In genomic region chrX:264006-264405, GRCh38 we compare ENCODE assay signal across 8 cellular contexts. TPM values are rescaled to one million over a fixed set of nuclear protein-coding genes. Genes with fewer than 3 reads are reported as not detected.
DNase-seq lines count a peak whose midpoint lies in the region; ATAC-seq, FAIRE-seq and TF ChIP-seq lines count a peak whose summit lies in the region.
"Not testable (repeated sequence)": the region's sequence is repeated elsewhere in the genome, so short reads cannot be mapped to it uniquely, and the experiment has no call there.

No MANE protein-coding gene starts in this region.

- peak overlapping the region in 7 of 11 experiments; percentile 21 to 53 (median 44); a peak in 9 of 22 replicates for H3K4me2 ChIP-seq in BLaER1 treated with 17β-estradiol and CSF1 and Interleukin-3, amounts not matched to agents 10 nM and 100 nM
- H3K4me2 ChIP-seq in HepG2 (ENCODE audit: low read depth, low read length) = peak overlapping the region; percentile 15; the same call in 1 of the 2 replicates

- H3K4me1 ChIP-seq in BLaER1 treated with 17β-estradiol and CSF1 and Interleukin-3, amounts not matched to agents 10 nM and 100 nM = peaks cover 20 to 59% (median 50%) of the 10 kb centered on the region in 10 experiments
- H3K4me1 ChIP-seq in endodermal cell (ENCODE audit: control insufficient read depth, insufficient read depth, low read length); mucosa of descending colon (ENCODE audit: low read depth): not testable (repeated sequence)
- H3K4me1 ChIP-seq in HepG2 (ENCODE audit: insufficient read depth, low read length) = peaks cover 57% of the 10 kb centered on the region

- not testable (repeated sequence) for H3K9me3 Mint-ChIP-seq in activated CD8-positive, alpha-beta memory T cell treated with anti-CD3 and anti-CD28 coated beads, Interleukin-2, amount 10 ng/mL, durations not matched to agents 7 days and 5 days (ENCODE audit: low read depth); endodermal cell

- ATAC-seq in activated CD8-positive, alpha-beta memory T cell treated with anti-CD3 and anti-CD28 coated beads, Interleukin-2, amount 10 ng/mL, durations not matched to agents 7 days and 5 days; HepG2; mucosa of descending colon: not testable (repeated sequence)

- FAIRE-seq in HepG2 (lab: Jason Lieb, UNC) = not testable (repeated sequence)

- TF ChIP-seq RAD21 in HepG2 (CRISPR knock-in tag; IDR thresholded peaks at IDR 0.05) = not testable (repeated sequence)

- TF ChIP-seq EP300 in HepG2 (IDR thresholded peaks at IDR 0.05; ENCODE audit: low read depth in 2 of 2, low read length in 2 of 2); HepG2 (CRISPR knock-in tag; IDR thresholded peaks at IDR 0.05; ENCODE audit: borderline replicate concordance): not testable (repeated sequence)

- TF ChIP-seq POLR2A in HepG2 (IDR thresholded peaks at IDR 0.05; ENCODE audit: insufficient read depth in 1 of 2, low read depth in 2 of 2, low read length in 2 of 2) = not testable (repeated sequence)

- not testable (repeated sequence) for H2AFZ ChIP-seq in HepG2 (ENCODE audit: low read length)

- DNase-seq in RWPE1 (ENCODE audit: low spot score); HepG2 (ENCODE audit: low spot score): not testable (repeated sequence)
- DNase-seq in activated CD8-positive, alpha-beta memory T cell treated with anti-CD3 and anti-CD28 coated beads, Interleukin-2, amount 10 ng/mL, durations not matched to agents 7 days and 5 days = peak; percentile 26
- peak; percentile 41 for DNase-seq in endodermal cell
- peak in 2 of 3 donors; percentile 16 to 42 for DNase-seq in mucosa of descending colon
- DNase-seq in posterior vena cava (ENCODE audit: low spot score) = peak; percentile 66
- DNase-seq in ureter (ENCODE audit: low spot score) = peak; percentile 39

- H3K27ac ChIP-seq in BLaER1 treated with 17β-estradiol and CSF1 and Interleukin-3, amounts not matched to agents 10 nM and 100 nM = peak overlapping the region in 2 of 11 experiments; percentile 21 to 27; a peak in 3 of 22 replicates
- H3K27ac ChIP-seq in RWPE1 (peak overlapping the region; percentile 62), HepG2 (ENCODE audit: extremely low read length, insufficient read depth, low read length) (peak overlapping the region; percentile 26)
- not testable (repeated sequence) for H3K27ac ChIP-seq in endodermal cell (ENCODE audit: low read depth, low read length)

- H4K20me1 ChIP-seq in BLaER1 treated with 17β-estradiol and CSF1 and Interleukin-3, amounts not matched to agents 10 nM and 100 nM; HepG2 (ENCODE audit: insufficient read depth, low read length): not testable (repeated sequence)

- not testable (repeated sequence) for H3K27me3 Mint-ChIP-seq in activated CD8-positive, alpha-beta memory T cell treated with anti-CD3 and anti-CD28 coated beads, Interleukin-2, amount 10 ng/mL, durations not matched to agents 7 days and 5 days; endodermal cell (ENCODE audit: insufficient read depth)

- H3K4me3 Mint-ChIP-seq in activated CD8-positive, alpha-beta memory T cell treated with anti-CD3 and anti-CD28 coated beads, Interleukin-2, amount 10 ng/mL, durations not matched to agents 7 days and 5 days; endodermal cell: not testable (repeated sequence)

- not testable (repeated sequence) for H3K79me2 ChIP-seq in HepG2 (ENCODE audit: insufficient read depth, low read length)

- H3K4me1 Mint-ChIP-seq in activated CD8-positive, alpha-beta memory T cell treated with anti-CD3 and anti-CD28 coated beads, Interleukin-2, amount 10 ng/mL, durations not matched to agents 7 days and 5 days = not testable (repeated sequence)
- H3K4me1 Mint-ChIP-seq in endodermal cell = peaks cover 13% of the 10 kb centered on the region

- not testable (repeated sequence) for H3K27ac Mint-ChIP-seq in activated CD8-positive, alpha-beta memory T cell treated with anti-CD3 and anti-CD28 coated beads, Interleukin-2, amount 10 ng/mL, durations not matched to agents 7 days and 5 days; endodermal cell

- H3K27me3 ChIP-seq in BLaER1 treated with 17β-estradiol and CSF1 and Interleukin-3, amounts not matched to agents 10 nM and 100 nM; endodermal cell (ENCODE audit: control insufficient read depth, insufficient read depth, low read length, poor library complexity, severe bottlenecking); HepG2 (ENCODE audit: control insufficient read depth in 1 of 2, insufficient read depth in 2 of 2, low read length in 2 of 2): not testable (repeated sequence)

- WGBS in endodermal cell (ENCODE audit: insufficient coverage in 1 of 2, insufficient read length in 1 of 2), 2 experiments = 90 to 93% methylated on average over 13 to 16 of the region's 16 CpGs
- 67% methylated on average over 14 of the region's 16 CpGs for WGBS in HepG2 (ENCODE audit: low lambda C conversion rate)

- not testable (repeated sequence) for H3K4me3 ChIP-seq in BLaER1 treated with 17β-estradiol and CSF1 and Interleukin-3, amounts not matched to agents 10 nM and 100 nM; endodermal cell (ENCODE audit: low read length); HepG2 (replicated peaks in 1 of 3; ENCODE audit: insufficient read depth in 1 of 3, low read depth in 2 of 3, low read length in 3 of 3); mucosa of descending colon

- in situ Hi-C loops in HepG2 (cut with HindIII; ENCODE audit: extremely low pct_ligation_motif_present, low pct_unique_long_range_greater_than_20kb) = not testable (repeated sequence)

- intact Hi-C loops in HepG2 (cut with micrococcal nuclease; ENCODE audit: unreplicated experiment); mucosa of descending colon (cut with DNase I, micrococcal nuclease); posterior vena cava (cut with DNase I): not testable (repeated sequence)

- CTCF ChIA-PET in RWPE1 (lab: Yijun Ruan, JAX); activated CD8-positive, alpha-beta memory T cell treated with anti-CD3 and anti-CD28 coated beads, Interleukin-2, amount 10 ng/mL, durations not matched to agents 7 days and 5 days (lab: Charles Lee); HepG2 (lab: Yijun Ruan, JAX; ENCODE audit: low intra/inter-chr PET ratio, low total read pairs): not testable (repeated sequence)

- BruUV-seq in HepG2 (replicated peaks; lab: Mats Ljungman, UMichigan) = not testable (repeated sequence)

- POLR2A ChIA-PET in RWPE1 (lab: Yijun Ruan, JAX; ENCODE audit: low non-redundant PET); HepG2 (lab: Yijun Ruan, JAX): not testable (repeated sequence)

- TF ChIP-seq CTCF in RWPE1 (conservative IDR thresholded peaks at IDR 0.05; ENCODE audit: low read depth); endodermal cell (conservative IDR thresholded peaks at IDR 0.05); HepG2 (CRISPR knock-in tag; IDR thresholded peaks at IDR 0.05); mucosa of descending colon (IDR thresholded peaks at IDR 0.05): not testable (repeated sequence)

- H3K36me3 Mint-ChIP-seq in activated CD8-positive, alpha-beta memory T cell treated with anti-CD3 and anti-CD28 coated beads, Interleukin-2, amount 10 ng/mL, durations not matched to agents 7 days and 5 days; endodermal cell (ENCODE audit: low read depth): not testable (repeated sequence)

- H3K36me3 ChIP-seq in BLaER1 treated with 17β-estradiol and CSF1 and Interleukin-3, amounts not matched to agents 10 nM and 100 nM; endodermal cell (ENCODE audit: control insufficient read depth, insufficient read depth, low read length); HepG2 (replicated peaks in 1 of 2; ENCODE audit: control insufficient read depth in 1 of 2, insufficient read depth in 2 of 2, low read length in 2 of 2); mucosa of descending colon (ENCODE audit: low read depth): not testable (repeated sequence)

- not testable (repeated sequence) for H3K9me3 ChIP-seq in BLaER1 treated with 17β-estradiol and CSF1 and Interleukin-3, amounts not matched to agents 10 nM and 100 nM (replicated peaks in 1 of 11); endodermal cell (ENCODE audit: control insufficient read depth, low read length); HepG2 (ENCODE audit: low read length); mucosa of descending colon

- H3K9ac ChIP-seq in BLaER1 treated with 17β-estradiol and CSF1 and Interleukin-3, amounts not matched to agents 10 nM and 100 nM; endodermal cell (ENCODE audit: extremely low read depth, low read length, poor library complexity, severe bottlenecking): not testable (repeated sequence)
- H3K9ac ChIP-seq in HepG2 (ENCODE audit: insufficient read depth, low read depth, low read length) = 0 out of 2 replicates have a peak overlapping the region, but pooled peaks have one; percentile 1

RNA-seq across cellular contexts. Expression of gene PLCXD1, which starts 17.2 kb away (rescaled TPM):
- 10 to 100 TPM; 41.1 to 67.9 TPM for total RNA-seq in activated CD8-positive, alpha-beta memory T cell treated with anti-CD3 and anti-CD28 coated beads, Interleukin-2, amount 10 ng/mL, durations not matched to agents 7 days and 5 days
- total RNA-seq in endodermal cell = 10 to 100 TPM; 70.3 to 96.9 TPM
- 63.9 TPM for polyA plus RNA-seq in endodermal cell (2013, experiment 1 of 2)
- polyA plus RNA-seq in endodermal cell (2013, experiment 2 of 2) = 64.7 TPM
- 87.7 and 111 TPM in 2 replicates for total RNA-seq in HepG2 (2016; rRNA removed; fragmentation: Illumina TruSeq; extraction: Trizol)
- total RNA-seq in HepG2 (2016; cell fraction: cytosol; rRNA removed; fragmentation: Illumina TruSeq; extraction: Trizol; ENCODE audit: low read depth) = 14.7 and 15.6 TPM in 2 replicates
- 93.5 and 100 TPM in 2 replicates for total RNA-seq in HepG2 (2016; cell fraction: insoluble cytoplasmic fraction; rRNA removed; fragmentation: Illumina TruSeq; extraction: Trizol)
- 44.6 and 46.3 TPM in 2 replicates for total RNA-seq in HepG2 (2016; cell fraction: membrane; rRNA removed; fragmentation: Illumina TruSeq; extraction: Trizol)
- 61.7 and 72.3 TPM in 2 replicates for total RNA-seq in HepG2 (2016; cell fraction: nucleus; rRNA removed; fragmentation: Illumina TruSeq; extraction: Trizol)
- polyA plus RNA-seq in HepG2 (2011; rRNA removed) = 153 and 202 TPM in 2 replicates
- polyA plus RNA-seq in HepG2 (2011; cell fraction: cytosol; rRNA removed) = 97.5 and 98.8 TPM in 2 replicates
- 373 and 416 TPM in 2 replicates for polyA plus RNA-seq in HepG2 (2011; cell fraction: nucleus; rRNA removed)
- 118 and 196 TPM in 2 replicates for polyA plus RNA-seq in HepG2 (2012)
- 10.9 TPM in 2 replicates for polyA plus RNA-seq in HepG2 (2016; cell fraction: cytosol; fragmentation: Illumina TruSeq; extraction: Trizol; ENCODE audit: low read depth)
- 71.2 and 91.8 TPM in 2 replicates for polyA plus RNA-seq in HepG2 (2016; cell fraction: insoluble cytoplasmic fraction; fragmentation: Illumina TruSeq; extraction: Trizol; ENCODE audit: low read depth)
- 29.2 and 29.4 TPM in 2 replicates for polyA plus RNA-seq in HepG2 (2016; cell fraction: membrane; fragmentation: Illumina TruSeq; extraction: Trizol; ENCODE audit: low read depth)
- 178 and 219 TPM in 2 replicates for polyA plus RNA-seq in HepG2 (2016; cell fraction: nucleus; fragmentation: Illumina TruSeq; extraction: Trizol; ENCODE audit: insufficient read depth, low read depth)
- polyA minus RNA-seq in HepG2 (2011; rRNA and poly(A)+ RNA removed; ENCODE audit: low replicate concordance) = 70.5 and 467 TPM in 2 replicates
- polyA minus RNA-seq in HepG2 (2011; cell fraction: cytosol; rRNA and poly(A)+ RNA removed) = 116 and 195 TPM in 2 replicates
- polyA minus RNA-seq in HepG2 (2011; cell fraction: nucleus; rRNA and poly(A)+ RNA removed) = 115 and 118 TPM in 2 replicates
- 10 to 100 TPM; 12.6 to 20.7 (median 13.8) TPM for total RNA-seq in mucosa of descending colon
- total RNA-seq in posterior vena cava = 1 to 10 TPM; 3.1 to 5.6 TPM
- total RNA-seq in ureter = 15.1 TPM

RNA-seq across cellular contexts. Expression of gene GTPBP6, which starts 54.6 kb away (rescaled TPM):
- total RNA-seq in activated CD8-positive, alpha-beta memory T cell treated with anti-CD3 and anti-CD28 coated beads, Interleukin-2, amount 10 ng/mL, durations not matched to agents 7 days and 5 days = 10 to 100 TPM; 53.2 to 57.2 TPM
- 10 to 100 TPM; 58.8 to 61.0 TPM for total RNA-seq in endodermal cell
- 48.2 TPM for polyA plus RNA-seq in endodermal cell (2013, experiment 1 of 2)
- polyA plus RNA-seq in endodermal cell (2013, experiment 2 of 2) = 45.2 TPM
- total RNA-seq in HepG2 (2016; rRNA removed; fragmentation: Illumina TruSeq; extraction: Trizol) = 35.6 and 39.6 TPM in 2 replicates
- total RNA-seq in HepG2 (2016; cell fraction: cytosol; rRNA removed; fragmentation: Illumina TruSeq; extraction: Trizol; ENCODE audit: low read depth) = 33.9 and 34.6 TPM in 2 replicates
- total RNA-seq in HepG2 (2016; cell fraction: insoluble cytoplasmic fraction; rRNA removed; fragmentation: Illumina TruSeq; extraction: Trizol) = 32.3 and 41.0 TPM in 2 replicates
- 50.6 and 52.4 TPM in 2 replicates for total RNA-seq in HepG2 (2016; cell fraction: membrane; rRNA removed; fragmentation: Illumina TruSeq; extraction: Trizol)
- 17.0 and 20.4 TPM in 2 replicates for total RNA-seq in HepG2 (2016; cell fraction: nucleus; rRNA removed; fragmentation: Illumina TruSeq; extraction: Trizol)
- polyA plus RNA-seq in HepG2 (2011; rRNA removed) = 20.2 and 22.1 TPM in 2 replicates
- 18.4 and 31.3 TPM in 2 replicates for polyA plus RNA-seq in HepG2 (2011; cell fraction: cytosol; rRNA removed)
- 29.4 and 36.8 TPM in 2 replicates for polyA plus RNA-seq in HepG2 (2011; cell fraction: nucleus; rRNA removed)
- 16.6 and 18.3 TPM in 2 replicates for polyA plus RNA-seq in HepG2 (2012)
- 46.6 and 50.3 TPM in 2 replicates for polyA plus RNA-seq in HepG2 (2016; cell fraction: cytosol; fragmentation: Illumina TruSeq; extraction: Trizol; ENCODE audit: low read depth)
- 38.1 and 42.7 TPM in 2 replicates for polyA plus RNA-seq in HepG2 (2016; cell fraction: insoluble cytoplasmic fraction; fragmentation: Illumina TruSeq; extraction: Trizol; ENCODE audit: low read depth)
- polyA plus RNA-seq in HepG2 (2016; cell fraction: membrane; fragmentation: Illumina TruSeq; extraction: Trizol; ENCODE audit: low read depth) = 50.6 and 54.4 TPM in 2 replicates
- polyA plus RNA-seq in HepG2 (2016; cell fraction: nucleus; fragmentation: Illumina TruSeq; extraction: Trizol; ENCODE audit: insufficient read depth, low read depth) = 41.5 and 48.9 TPM in 2 replicates
- polyA minus RNA-seq in HepG2 (2011; rRNA and poly(A)+ RNA removed; ENCODE audit: low replicate concordance) = 14.7 and 27.7 TPM in 2 replicates
- polyA minus RNA-seq in HepG2 (2011; cell fraction: cytosol; rRNA and poly(A)+ RNA removed) = 10.6 and 14.2 TPM in 2 replicates
- 4.7 and 7.2 TPM in 2 replicates for polyA minus RNA-seq in HepG2 (2011; cell fraction: nucleus; rRNA and poly(A)+ RNA removed)
- total RNA-seq in mucosa of descending colon = 10 to 100 TPM; 49.8 to 55.8 (median 54.1) TPM
- 10 to 100 TPM; 31.1 to 34.9 TPM for total RNA-seq in posterior vena cava
- 57.5 TPM for total RNA-seq in ureter
